34 cellular contexts compared by ENCODE assay signal in the genomic region with DNA sequence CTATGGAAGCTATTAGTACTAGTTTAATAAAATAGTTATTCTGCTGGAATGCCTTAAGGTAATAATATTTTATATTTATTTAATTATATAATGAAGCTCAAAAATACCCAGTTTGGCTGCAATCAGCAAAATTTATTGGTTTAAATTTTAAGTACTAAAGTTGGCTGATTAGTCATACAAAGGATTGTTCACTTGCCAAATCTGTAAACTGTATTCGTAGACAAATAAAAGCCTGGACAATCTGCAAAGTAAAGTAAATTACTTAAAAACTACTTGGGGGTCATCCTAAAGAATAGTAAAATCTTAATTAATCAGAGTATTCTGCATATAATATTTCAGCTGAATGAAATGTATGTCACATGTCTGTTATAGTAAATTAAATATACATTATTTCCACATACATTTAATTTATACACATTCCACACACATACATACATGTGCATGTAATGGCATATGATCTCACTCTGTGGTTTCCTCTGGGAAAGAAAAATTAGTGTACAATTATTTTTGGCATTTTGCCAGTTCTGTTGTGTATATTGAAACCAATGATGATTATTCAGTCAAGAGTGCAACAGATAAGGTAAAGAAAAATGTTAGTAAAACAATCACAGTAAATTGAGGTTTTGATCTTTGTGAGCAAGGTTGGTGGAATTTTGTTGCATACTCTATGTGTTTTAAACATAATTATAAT.
DNase-seq lines count a peak whose midpoint lies in the region; FAIRE-seq and TF ChIP-seq lines count a peak whose summit lies in the region.
"Had no signal": no experiment of that assay in that cellular context is flagged by ENCODE, and none has a peak within 500 bp of the region (broad histone marks: within the 10 kb centered on the region; RNA-seq: fewer than 3 reads in every experiment).

No MANE protein-coding gene starts in this region.

- H3K9me3 ChIP-seq in A673 (ENCODE audit: low read depth, low read length, poor library complexity, severe bottlenecking) (no peaks in the 10 kb centered on the region), trophoblast cell (ENCODE audit: insufficient read depth, low read depth, low read length) (no peaks in the 10 kb centered on the region), esophagus muscularis mucosa (no peaks in the 10 kb centered on the region)
- H3K9me3 ChIP-seq: Caco-2, right atrium auricular region, suprapubic skin, upper lobe of right lung had no signal

- H3K36me3 ChIP-seq in A673 (ENCODE audit: insufficient read depth, low read length, poor library complexity, severe bottlenecking) (no peaks in the 10 kb centered on the region), bronchial epithelial cell (ENCODE audit: control insufficient read depth, insufficient read depth, low read length) (no peaks in the 10 kb centered on the region), trophoblast cell (ENCODE audit: control insufficient read depth in 1 of 2, insufficient read depth in 2 of 2, low read length in 2 of 2) (no peaks in the 10 kb centered on the region), esophagus muscularis mucosa (no peaks in the 10 kb centered on the region)
- H3K36me3 ChIP-seq: left ventricle myocardium inferior, right atrium auricular region, suprapubic skin, upper lobe of right lung had no signal

- no peak overlapping the region for H3K9ac ChIP-seq in trophoblast cell (ENCODE audit: low read length)
- H3K9ac ChIP-seq: KMS-11 had no signal

- H3K4me2 ChIP-seq in trophoblast cell (ENCODE audit: low read length) = no peak overlapping the region
- H3K4me2 ChIP-seq: KMS-11, smooth muscle cell had no signal

- no CpG with 5 or more reads among the region's 1 CpG for whole genome bisulfite sequencing in trophoblast cell (ENCODE audit: extremely low coverage, insufficient coverage, insufficient read length)
- WGBS in esophagus muscularis mucosa = 80% methylated on average over 1 of the region's 1 CpG

- no peak overlapping the region for H4K8ac ChIP-seq in trophoblast cell (ENCODE audit: low read depth, low read length)

- no peak overlapping the region for H3K14ac ChIP-seq in trophoblast cell (ENCODE audit: low read length)

- H3K4me3 ChIP-seq in A673 (ENCODE audit: low read depth, low read length, poor library complexity, severe bottlenecking) (no peak overlapping the region), bronchial epithelial cell (ENCODE audit: low read depth, low read length) (no peak overlapping the region), trophoblast cell (ENCODE audit: low read depth, low read length) (no peak overlapping the region), esophagus muscularis mucosa (no peak overlapping the region)
- H3K4me3 ChIP-seq: coronary artery, left ventricle myocardium inferior, right atrium auricular region, smooth muscle cell, suprapubic skin, upper lobe of right lung had no signal

- no peak overlapping the region for H4K91ac ChIP-seq in trophoblast cell (ENCODE audit: low read depth, low read length)

- no peak for TF ChIP-seq EP300 in esophagus muscularis mucosa (IDR thresholded peaks at IDR 0.05)

- H3K27ac ChIP-seq in A673 (ENCODE audit: low read depth, low read length, poor library complexity, severe bottlenecking) (no peak overlapping the region), trophoblast cell (ENCODE audit: low read depth, low read length) (no peak overlapping the region), esophagus muscularis mucosa (replicated peaks in 1 of 4) (no peak overlapping the region)
- H3K27ac ChIP-seq: 22Rv1, C4-2B, coronary artery, KMS-11, left ventricle myocardium inferior, right atrium auricular region, suprapubic skin, upper lobe of right lung had no signal

- FAIRE-seq in bronchial epithelial cell (lab: Jason Lieb, UNC) = no peak
- FAIRE-seq: H1, HTR-8/SVneo, keratinocyte had no signal

- no peaks in the 10 kb centered on the region for H3K4me1 ChIP-seq in A673 (ENCODE audit: insufficient read depth, low read length, poor library complexity, severe bottlenecking)
- H3K4me1 ChIP-seq in trophoblast cell (ENCODE audit: control insufficient read depth in 1 of 2, insufficient read depth in 2 of 2, low read length in 2 of 2) = no peaks in the 10 kb centered on the region
- no peaks in the 10 kb centered on the region for H3K4me1 ChIP-seq in esophagus muscularis mucosa
- H3K4me1 ChIP-seq: Caco-2, left ventricle myocardium inferior, right atrium auricular region, suprapubic skin, upper lobe of right lung had no signal

- TF ChIP-seq POLR2A in esophagus muscularis mucosa (IDR thresholded peaks at IDR 0.05; ENCODE audit: low read depth) = no peak

- H2AFZ ChIP-seq in trophoblast cell (ENCODE audit: insufficient read depth, low read length, poor library complexity) = no peak overlapping the region

- CTCF ChIA-PET in A673 (lab: Charles Lee) = no interaction called here

- H3K27me3 ChIP-seq in A673 (replicated peaks; ENCODE audit: insufficient read depth, low read depth, low read length, poor library complexity) = no peaks in the 10 kb centered on the region
- H3K27me3 ChIP-seq in bronchial epithelial cell (ENCODE audit: control insufficient read depth, insufficient read depth, low read length) = no peaks in the 10 kb centered on the region
- no peaks in the 10 kb centered on the region for H3K27me3 ChIP-seq in trophoblast cell (ENCODE audit: insufficient read depth, low read length)
- no peaks in the 10 kb centered on the region for H3K27me3 ChIP-seq in esophagus muscularis mucosa
- H3K27me3 ChIP-seq: right atrium auricular region, suprapubic skin, upper lobe of right lung had no signal

- no peaks in the 10 kb centered on the region for H3K79me1 ChIP-seq in trophoblast cell (ENCODE audit: low read length)

- no peak overlapping the region for H2BK12ac ChIP-seq in trophoblast cell (ENCODE audit: low read length)

- no peak overlapping the region for H3K23ac ChIP-seq in trophoblast cell (ENCODE audit: low read length)

- H2BK5ac ChIP-seq in trophoblast cell (ENCODE audit: low read depth, low read length, poor library complexity) = no peak overlapping the region

- H2BK120ac ChIP-seq in trophoblast cell (ENCODE audit: insufficient read depth, low read length, poor library complexity) = no peak overlapping the region

- no peak overlapping the region for H3K18ac ChIP-seq in trophoblast cell (ENCODE audit: low read length)

- BruUV-seq in A673 (replicated peaks; lab: Mats Ljungman, UMichigan) = no TSS peak

- TF ChIP-seq CTCF in A673 (conservative IDR thresholded peaks at IDR 0.05; ENCODE audit: low read depth, low read length) (no peak), bronchial epithelial cell (IDR thresholded peaks at IDR 0.05; ENCODE audit: insufficient read depth, low read length, severe bottlenecking) (no peak), esophagus muscularis mucosa (IDR thresholded peaks at IDR 0.05) (no peak)

- intact Hi-C loops in A673 (cut with micrococcal nuclease; ENCODE audit: unreplicated experiment) (no loop called here), esophagus muscularis mucosa (cut with DNase I) (no loop called here)

- no peak overlapping the region for H3K4ac ChIP-seq in trophoblast cell (ENCODE audit: low read depth, low read length)

- no peak overlapping the region for H2AK5ac ChIP-seq in trophoblast cell (ENCODE audit: low read length)

- no peak overlapping the region for H4K12ac ChIP-seq in trophoblast cell (ENCODE audit: low read depth, low read length)

- POLR2A ChIA-PET in A673 (lab: Charles Lee; ENCODE audit: low non-redundant PET) = no interaction called here

- peak; percentile 0 for DNase-seq in DMS 273 (lab: John Stamatoyannopoulos, UW; ENCODE audit: unreplicated experiment)
- no peak for DNase-seq in DMS 273 treated with DMSO at 0.1 percent for 48 hours (lab: John Stamatoyannopoulos, UW)
- DNase-seq in A673 (ENCODE audit: low spot score) = peak; percentile 1
- peak; percentile 17 for DNase-seq in NCI-H446 treated with DMSO at 0.1 percent for 48 hours (lab: John Stamatoyannopoulos, UW)
- peak; percentile 46 for DNase-seq in bronchial epithelial cell (ENCODE audit: low read depth)
- DNase-seq in trophoblast cell = no peak
- DNase-seq in hippocampal formation (lab: John Stamatoyannopoulos, UW) = no peak
- DNase-seq in esophagus muscularis mucosa (ENCODE audit: extremely low spot score) = no peak
- DNase-seq: activated B cell treated with CpG ODN at 0.5 μM for 24 hours; activated CD4-positive, alpha-beta T cell treated with anti-CD3 and anti-CD28 coated beads, Interleukin-2, amount 10 ng/mL, durations not matched to agents 7 days and 5 days; activated effector memory CD4-positive, alpha-beta T cell treated with Interleukin-2 at 50 U/mL for 16 hours; activated T-cell treated with anti-CD3 and anti-CD28 coated beads, Interleukin-2, amount 50 U/mL, for 1 hour; anterior cingulate cortex; Caco-2; effector CD8-positive, alpha-beta T cell; head of caudate nucleus; left ventricle myocardium inferior; NCI-H146; NCI-H2171 treated with DMSO at 0.1 percent for 48 hours; NCI-H526; RPMI8226; stimulated activated naive CD4-positive, alpha-beta T cell treated with Interleukin-2 at 50 U/mL for 16 hours; T-helper 1 cell; upper lobe of right lung had no signal

- no peaks in the 10 kb centered on the region for H3K79me2 ChIP-seq in trophoblast cell (ENCODE audit: control insufficient read depth, insufficient read depth, low read length, poor library complexity)

Comparison
In these comparisons a context has a peak if more than half of its experiments do, and no peak if none do; other contexts are left out.
1. DNase-seq: peak in DMS 273 (single experiment), A673 (single experiment), NCI-H446 treated with DMSO at 0.1 percent for 48 hours (single experiment) and bronchial epithelial cell (single experiment); none in DMS 273 treated with DMSO at 0.1 percent for 48 hours (single experiment), trophoblast cell (0 of 2), hippocampal formation (0 of 2) and esophagus muscularis mucosa (single experiment).